Comparison of ENCODE assay signal across 1 cellular context in the genomic region with DNA sequence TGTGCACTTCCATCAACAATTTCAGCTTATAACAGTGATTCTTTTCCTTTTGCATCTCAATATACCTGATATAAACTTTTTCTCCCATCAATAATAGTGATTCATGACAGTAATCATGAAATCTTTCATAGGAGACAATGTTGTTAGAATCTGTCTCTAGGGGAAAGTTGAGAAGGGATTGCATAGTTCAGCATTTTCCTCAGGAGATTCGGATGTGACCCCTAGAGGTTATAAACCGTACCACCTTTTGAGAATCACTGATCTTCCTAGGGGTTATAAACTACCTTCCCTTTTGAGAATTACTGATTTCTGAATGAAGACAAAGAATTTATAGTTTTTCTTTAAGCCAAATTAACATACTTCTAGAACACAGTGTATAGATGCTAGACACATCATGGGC.
TF ChIP-seq lines count a peak whose summit lies in the region.

No MANE protein-coding gene starts in this region.

TF ChIP-seq in GM12878, 131 proteins besides CTCF, POLR2A, EP300 and RAD21:
- TF ChIP-seq CEBPB (IDR thresholded peaks at IDR 0.05; ENCODE audit: borderline replicate concordance in 1 of 2, low read depth in 2 of 2, low read length in 2 of 2) (no peak), TBL1XR1 (IDR thresholded peaks at IDR 0.05; ENCODE audit: low read depth, low read length) (no peak), MEF2B (IDR thresholded peaks at IDR 0.05; ENCODE audit: partially characterized antibody, poor library complexity, severe bottlenecking) (no peak), SMAD1 (IDR thresholded peaks at IDR 0.05; ENCODE audit: low read depth, partially characterized antibody) (no peak), SMARCA5 (IDR thresholded peaks at IDR 0.05) (no peak), HDGF (IDR thresholded peaks at IDR 0.05) (no peak)
- TF ChIP-seq, protein P1, sequence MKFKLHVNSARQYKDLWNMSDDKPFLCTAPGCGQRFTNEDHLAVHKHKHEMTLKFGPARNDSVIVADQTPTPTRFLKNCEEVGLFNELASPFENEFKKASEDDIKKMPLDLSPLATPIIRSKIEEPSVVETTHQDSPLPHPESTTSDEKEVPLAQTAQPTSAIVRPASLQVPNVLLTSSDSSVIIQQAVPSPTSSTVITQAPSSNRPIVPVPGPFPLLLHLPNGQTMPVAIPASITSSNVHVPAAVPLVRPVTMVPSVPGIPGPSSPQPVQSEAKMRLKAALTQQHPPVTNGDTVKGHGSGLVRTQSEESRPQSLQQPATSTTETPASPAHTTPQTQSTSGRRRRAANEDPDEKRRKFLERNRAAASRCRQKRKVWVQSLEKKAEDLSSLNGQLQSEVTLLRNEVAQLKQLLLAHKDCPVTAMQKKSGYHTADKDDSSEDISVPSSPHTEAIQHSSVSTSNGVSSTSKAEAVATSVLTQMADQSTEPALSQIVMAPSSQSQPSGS (IDR thresholded peaks at IDR 0.05; ENCODE audit: low read length) = no peak
